In the genomic region with DNA sequence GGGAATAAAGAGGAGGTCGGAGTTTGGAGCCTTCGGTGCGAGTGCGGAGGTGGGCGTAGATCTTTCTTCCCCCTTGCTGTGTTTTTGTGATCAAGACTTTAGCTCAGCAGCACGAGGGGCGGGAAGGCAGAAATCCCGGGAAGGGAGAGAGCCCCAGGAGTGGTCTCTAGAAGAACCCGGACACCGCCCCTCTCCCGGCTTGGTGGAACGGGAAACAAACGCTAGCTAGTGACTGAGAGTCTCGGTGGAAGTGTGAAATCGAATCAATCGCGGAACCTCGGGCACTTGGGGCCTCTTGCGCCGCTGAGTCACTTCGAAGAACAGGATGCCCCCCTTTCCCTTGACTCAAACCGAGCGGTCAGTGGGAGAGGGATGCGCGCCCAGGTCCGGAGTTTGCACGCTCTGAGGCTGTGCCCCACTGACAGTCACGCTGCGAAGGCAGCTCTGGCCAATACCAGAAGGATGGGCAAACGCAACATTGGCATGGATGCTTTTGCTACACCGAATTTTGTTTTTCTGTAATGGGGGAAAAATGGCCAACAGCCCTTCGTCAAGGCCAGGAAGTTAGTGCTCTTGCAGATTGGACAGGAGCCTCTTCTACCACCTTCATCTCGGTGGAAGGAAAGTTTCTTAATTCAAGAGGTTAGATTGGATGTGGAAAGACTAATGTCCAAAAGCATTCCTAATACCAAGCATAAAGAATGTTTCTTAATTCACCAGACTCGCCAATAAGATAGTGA, we compare ENCODE assay signal across 17 cellular contexts. TPM values are rescaled to one million over a fixed set of nuclear protein-coding genes. Genes with fewer than 3 reads are reported as not detected.
DNase-seq lines count a peak whose midpoint lies in the region; ATAC-seq and TF ChIP-seq lines count a peak whose summit lies in the region.
"Had no signal": no experiment of that assay in that cellular context is flagged by ENCODE, and none has a peak within 500 bp of the region (broad histone marks: within the 10 kb centered on the region; RNA-seq: fewer than 3 reads in every experiment).

No MANE protein-coding gene starts in this region.

- H2BK12ac ChIP-seq in H9 (ENCODE audit: insufficient read length, low read depth, low read length), result no peak overlapping the region

- H3K9me2 ChIP-seq in neural cell (ENCODE audit: insufficient read depth, low read length), result no peaks in the 10 kb centered on the region

- H3K23me2 ChIP-seq in H9 (ENCODE audit: insufficient read length, low read depth, low read length, poor library complexity, severe bottlenecking), result peaks cover 37% of the 10 kb centered on the region

- no peak for TF ChIP-seq RAD21 in neural cell (conservative IDR thresholded peaks at IDR 0.05)

- H3K4ac ChIP-seq in H9 (ENCODE audit: low read depth, low read length), result no peak overlapping the region

- H3K9me3 Mint-ChIP-seq in T-helper 2 cell treated with Interferon-gamma antibody and Interleukin-4, amounts not matched to agents 5 μg/mL and 100 μg/mL, for 36 hours, result no peaks in the 10 kb centered on the region
- H3K9me3 Mint-ChIP-seq in H9, result peaks cover 0 to 3% of the 10 kb centered on the region in 2 experiments; a peak in 2 of 5 replicates
- H3K9me3 Mint-ChIP-seq: mesothelial cell of epicardium had no signal

- H3K9ac ChIP-seq in H9 (ENCODE audit: extremely low read depth, insufficient read length, low read length) (no peak overlapping the region), neural cell (ENCODE audit: low read length) (no peak overlapping the region)

- no peak overlapping the region for H3T11ph ChIP-seq in H9 (ENCODE audit: low read length)

- H3K4me3 ChIP-seq in neural cell (ENCODE audit: low read length), result no peak overlapping the region
- H3K4me3 ChIP-seq: tibial artery had no signal

- H4K91ac ChIP-seq in H9 (ENCODE audit: insufficient read length, low read depth, low read length), result no peak overlapping the region

- H3K18ac ChIP-seq in H9 (ENCODE audit: insufficient read length, low read depth, low read length), result no peak overlapping the region

- no peak overlapping the region for H2BK20ac ChIP-seq in H9 (ENCODE audit: low read depth, low read length, poor library complexity, severe bottlenecking)

- peaks cover 80% of the 10 kb centered on the region for H3K27me3 ChIP-seq in H9 (ENCODE audit: insufficient read depth, low read length)
- H3K27me3 ChIP-seq in neural cell (ENCODE audit: insufficient read depth, low read depth, low read length), result peaks cover 99% of the 10 kb centered on the region

- H4K8ac ChIP-seq in H9 (replicated peaks; ENCODE audit: insufficient read length, low read depth, low read length), result no peak overlapping the region

- H2BK120ac ChIP-seq in H9 (ENCODE audit: low read depth, low read length, poor library complexity, severe bottlenecking), result no peak overlapping the region

- H3K4me2 ChIP-seq in H9 (ENCODE audit: insufficient read depth, insufficient read length, low read length) (peak overlapping the region; percentile 81), neural cell (ENCODE audit: low read length) (no peak overlapping the region)

- no peaks in the 10 kb centered on the region for H3K79me2 ChIP-seq in H9 (ENCODE audit: insufficient read depth, low read length)
- H3K79me2 ChIP-seq in neural cell (replicated peaks; ENCODE audit: insufficient read depth, low read length), result no peaks in the 10 kb centered on the region

- H2BK15ac ChIP-seq in H9 (ENCODE audit: low read depth, low read length), result no peak overlapping the region

- no peak overlapping the region for H4K5ac ChIP-seq in H9 (ENCODE audit: insufficient read length, low read depth, low read length)

- H4K20me1 ChIP-seq in H9 (ENCODE audit: control insufficient read depth, insufficient read depth, insufficient read length) (peaks cover 2% of the 10 kb centered on the region), neural cell (ENCODE audit: insufficient read depth) (no peaks in the 10 kb centered on the region)

- H3K36me3 Mint-ChIP-seq in T-helper 2 cell treated with Interferon-gamma antibody and Interleukin-4, amounts not matched to agents 5 μg/mL and 100 μg/mL, for 36 hours (ENCODE audit: low read depth), result peaks cover 11% of the 10 kb centered on the region
- no peaks in the 10 kb centered on the region; a peak in 1 of 7 replicates for H3K36me3 Mint-ChIP-seq in H9 (ENCODE audit: insufficient read depth in 1 of 3, low read depth in 3 of 3)
- H3K36me3 Mint-ChIP-seq: mesothelial cell of epicardium had no signal

- no peaks in the 10 kb centered on the region for H3F3A ChIP-seq in neural cell (ENCODE audit: insufficient read depth, low read length, poor library complexity, severe bottlenecking)

- no peaks in the 10 kb centered on the region for H3K4me1 ChIP-seq in H9 (ENCODE audit: insufficient read depth, low read length)

- H3K27ac Mint-ChIP-seq in T-helper 2 cell treated with Interferon-gamma antibody and Interleukin-4, amounts not matched to agents 5 μg/mL and 100 μg/mL, for 36 hours, result peak overlapping the region; percentile 21
- no peak overlapping the region for H3K27ac Mint-ChIP-seq in H9
- H3K27ac Mint-ChIP-seq: mesothelial cell of epicardium had no signal

- WGBS in H9 (ENCODE audit: extremely low coverage, insufficient read length, low lambda C conversion rate), result no CpG with 5 or more reads among the region's 34 CpGs

- no peak overlapping the region for H3K23ac ChIP-seq in H9 (ENCODE audit: insufficient read length, low read depth, low read length)

- no peak overlapping the region for H2BK5ac ChIP-seq in H9 (ENCODE audit: insufficient read length, low read length)

- H3K36me3 ChIP-seq in neural cell (ENCODE audit: insufficient read depth, low read length), result no peaks in the 10 kb centered on the region
- H3K36me3 ChIP-seq: tibial artery had no signal

- no peak overlapping the region; the same call in 1 of the 2 replicates for H3K14ac ChIP-seq in H9 (ENCODE audit: insufficient read depth, low read length)

- H3K9me3 ChIP-seq in H9 (ENCODE audit: control insufficient read depth, low read depth, low read length) (no peaks in the 10 kb centered on the region), neural cell (ENCODE audit: low read length) (no peaks in the 10 kb centered on the region)
- H3K9me3 ChIP-seq: tibial artery had no signal

- H3K4me3 Mint-ChIP-seq in T-helper 2 cell treated with Interferon-gamma antibody and Interleukin-4, amounts not matched to agents 5 μg/mL and 100 μg/mL, for 36 hours, result peak overlapping the region; percentile 32
- H3K4me3 Mint-ChIP-seq in H9, result peak overlapping the region; percentile 36 to 86
- H3K4me3 Mint-ChIP-seq: mesothelial cell of epicardium had no signal

- no peak overlapping the region for H3K56ac ChIP-seq in H9 (ENCODE audit: insufficient read length, low read depth, low read length)

- H3K4me1 Mint-ChIP-seq in T-helper 2 cell treated with Interferon-gamma antibody and Interleukin-4, amounts not matched to agents 5 μg/mL and 100 μg/mL, for 36 hours (ENCODE audit: low read depth), result peaks cover 35% of the 10 kb centered on the region
- H3K4me1 Mint-ChIP-seq in H9, result peaks cover 59 to 68% of the 10 kb centered on the region in 2 experiments

- no peak for TF ChIP-seq EP300 in neural cell (conservative IDR thresholded peaks at IDR 0.05; ENCODE audit: poor library complexity, severe bottlenecking)

- H2AK5ac ChIP-seq in H9 (ENCODE audit: insufficient read length, low read length), result no peak overlapping the region

- no peak for ATAC-seq in HG03025 (IDR thresholded peaks at IDR 0.05; ENCODE audit: low FRiP score, unreplicated experiment)
- ATAC-seq: sciatic nerve had no signal

- H3K79me1 ChIP-seq in H9 (ENCODE audit: insufficient read depth, low read depth, low read length, poor library complexity, severe bottlenecking), result no peaks in the 10 kb centered on the region

- peaks cover 86% of the 10 kb centered on the region for H3K27me3 Mint-ChIP-seq in T-helper 2 cell treated with Interferon-gamma antibody and Interleukin-4, amounts not matched to agents 5 μg/mL and 100 μg/mL, for 36 hours (ENCODE audit: low read depth)
- H3K27me3 Mint-ChIP-seq in H9 (ENCODE audit: low read depth), result peaks cover 99% of the 10 kb centered on the region

- TF ChIP-seq CTCF in H9 (conservative IDR thresholded peaks at IDR 0.05) (no peak), neural cell (IDR thresholded peaks at IDR 0.05; ENCODE audit: poor library complexity, severe bottlenecking) (no peak)

- H3K27ac ChIP-seq in H9 (ENCODE audit: insufficient read length, low read depth, low read length) (no peak overlapping the region), neural cell (ENCODE audit: low read length) (no peak overlapping the region)
- H3K27ac ChIP-seq: tibial artery had no signal

- H2AFZ ChIP-seq in H9 (ENCODE audit: low read length), result no peak overlapping the region
- H2AFZ ChIP-seq in neural cell (ENCODE audit: low read depth, low read length), result no peak overlapping the region

- no peak for DNase-seq in T-helper 2 cell treated with Interferon-gamma antibody and Interleukin-4, amounts not matched to agents 5 μg/mL and 100 μg/mL, for 36 hours (ENCODE audit: low spot score)
- DNase-seq in T-helper 2 cell (no peak), H9 (peak; percentile 69), ecto neural progenitor cell (ENCODE audit: low spot score) (peak; percentile 83), GM19238 (ENCODE audit: insufficient read length, low spot score) (no peak), nucleus accumbens (lab: John Stamatoyannopoulos, UW) (no peak)
- DNase-seq: ACHN, DND-41, head of caudate nucleus, NCI-H446, SHP77 treated with DMSO at 0.1 percent for 48 hours, tibial artery had no signal

TF ChIP-seq in neural cell, 6 proteins besides CTCF, POLR2A, EP300 and RAD21:
- TF ChIP-seq TAF1 (IDR thresholded peaks at IDR 0.05; ENCODE audit: low read depth), result no peak
- peak; percentile 11 for TF ChIP-seq POLR2AphosphoS5 (IDR thresholded peaks at IDR 0.05)
- TF ChIP-seq EZH2 (IDR thresholded peaks at IDR 0.05; ENCODE audit: borderline replicate concordance, insufficient read depth, low read length, poor library complexity, severe bottlenecking), result peak; percentile 94
- TF ChIP-seq SMC3 (conservative IDR thresholded peaks at IDR 0.05; ENCODE audit: poor library complexity), result no peak

RNA-seq across cellular contexts. Expression of a gene that starts 1.6 kb away (rescaled TPM):
- 0.22 and 0.42 TPM in 2 replicates for total RNA-seq in H9 (2021)
- polyA plus RNA-seq in neural cell, result not detected in 2 replicates
- polyA minus RNA-seq in neural cell, result not detected in 2 replicates
- total RNA-seq: LHCN-M2, sciatic nerve had no signal

Comparison
In these comparisons a context has a peak if more than half of its experiments do, and no peak if none do; other contexts are left out.
1. DNase-seq: peak in H9 (single experiment) and ecto neural progenitor cell (single experiment); none in T-helper 2 cell treated with Interferon-gamma antibody and Interleukin-4, amounts not matched to agents 5 μg/mL and 100 μg/mL, for 36 hours (single experiment), T-helper 2 cell (0 of 5), GM19238 (single experiment) and nucleus accumbens (0 of 56).